ENCODE assay signal across 9 cellular contexts in genomic region chr9:114653556-114654159, GRCh38. TPM values are rescaled to one million over a fixed set of nuclear protein-coding genes. Genes with fewer than 3 reads are reported as not detected.
DNase-seq lines count a peak whose midpoint lies in the region; ATAC-seq, FAIRE-seq and TF ChIP-seq lines count a peak whose summit lies in the region.
"Had no signal": no experiment of that assay in that cellular context is flagged by ENCODE, and none has a peak within 500 bp of the region (broad histone marks: within the 10 kb centered on the region; RNA-seq: fewer than 3 reads in every experiment).

No MANE protein-coding gene starts in this region.

- BruUV-seq in HepG2 (replicated peaks; lab: Mats Ljungman, UMichigan), result no TSS peak

- FAIRE-seq in HepG2 (lab: Jason Lieb, UNC), result peak; percentile 66

- no peaks in the 10 kb centered on the region for H3K36me3 ChIP-seq in HepG2 (replicated peaks in 1 of 2; ENCODE audit: control insufficient read depth in 1 of 2, insufficient read depth in 2 of 2, low read length in 2 of 2)

- ATAC-seq in HG02943 (IDR thresholded peaks at IDR 0.05; ENCODE audit: low read depth, unreplicated experiment) (peak; percentile 71), HepG2 (peak; percentile 83), GM19328 (IDR thresholded peaks at IDR 0.05; ENCODE audit: unreplicated experiment) (no peak)
- peak; percentile 83 for ATAC-seq in activated CD4-positive, alpha-beta T cell treated with anti-CD3 and anti-CD28 coated beads for 36 hours

- peak overlapping the region; percentile 14 for H3K27ac Mint-ChIP-seq in activated CD4-positive, alpha-beta T cell treated with anti-CD3 and anti-CD28 coated beads for 36 hours
- H3K27ac Mint-ChIP-seq in chondrocyte (ENCODE audit: unreplicated experiment), result no peak overlapping the region

- TF ChIP-seq RAD21 in HepG2 (CRISPR knock-in tag; IDR thresholded peaks at IDR 0.05), result peak; percentile 79

- H3K79me2 ChIP-seq in HepG2 (ENCODE audit: insufficient read depth, low read length), result no peaks in the 10 kb centered on the region

- peaks cover 26% of the 10 kb centered on the region for H3K4me1 Mint-ChIP-seq in activated CD4-positive, alpha-beta T cell treated with anti-CD3 and anti-CD28 coated beads for 36 hours
- peaks cover 4% of the 10 kb centered on the region for H3K4me1 Mint-ChIP-seq in chondrocyte (ENCODE audit: low read depth)

- no peaks in the 10 kb centered on the region for H3K9me3 ChIP-seq in HepG2 (ENCODE audit: low read length)

- CTCF ChIA-PET in GM10248 (lab: Yijun Ruan, JAX), result interaction anchor here (0.6 to 6.5 kb wide), 85 partner anchors 10 to 434 kb away, joined by 3 to 173 read pairs (median 5); partner anchors contain the start of genes AKNA, ATP6V1G1, TEX48 and TMEM268
- CTCF ChIA-PET in activated CD4-positive, alpha-beta T cell treated with anti-CD3 and anti-CD28 coated beads for 36 hours (lab: Charles Lee), result interaction anchor here (0.6 to 5.7 kb wide), 86 partner anchors 8 to 871 kb away, joined by 3 to 148 read pairs (median 5); partner anchors contain the start of genes AKNA, ATP6V1G1, TEX48 and TNFSF15
- CTCF ChIA-PET in HepG2 (lab: Yijun Ruan, JAX; ENCODE audit: low intra/inter-chr PET ratio, low total read pairs), result interaction anchor here (1.4 to 3.5 kb wide), 4 partner anchors 115 to 248 kb away, joined by 4 to 37 read pairs (median 18); no protein-coding TSS in a partner anchor

- no peaks in the 10 kb centered on the region for H3K27me3 Mint-ChIP-seq in activated CD4-positive, alpha-beta T cell treated with anti-CD3 and anti-CD28 coated beads for 36 hours
- no peaks in the 10 kb centered on the region for H3K27me3 Mint-ChIP-seq in chondrocyte (ENCODE audit: low read depth)

- peaks cover under 1% of the 10 kb centered on the region for H3K36me3 Mint-ChIP-seq in activated CD4-positive, alpha-beta T cell treated with anti-CD3 and anti-CD28 coated beads for 36 hours (ENCODE audit: low read depth)
- H3K36me3 Mint-ChIP-seq in chondrocyte (ENCODE audit: low read depth), result no peaks in the 10 kb centered on the region

- TF ChIP-seq CTCF in GM10248 (IDR thresholded peaks at IDR 0.05; ENCODE audit: control extremely low read depth, extremely low read depth, low read depth, missing control alignments) (peak; percentile 88), chondrocyte (IDR thresholded peaks at IDR 0.05) (peak; percentile 95), HepG2 (CRISPR knock-in tag; IDR thresholded peaks at IDR 0.05) (peak; percentile 90)

- H2AFZ ChIP-seq in HepG2 (ENCODE audit: low read length), result no peak overlapping the region

- intact Hi-C loops in activated CD4-positive, alpha-beta T cell treated with anti-CD3 and anti-CD28 coated beads for 36 hours (cut with DNase I, micrococcal nuclease), result loop anchor here (1.0 to 5.0 kb wide), 9 partner anchors 36 to 546 kb away; partner anchors contain the start of gene WHRN (in 2 of the 2)
- intact Hi-C loops in HepG2 (cut with micrococcal nuclease; ENCODE audit: unreplicated experiment), result loop anchor here (1.0 to 5.0 kb wide), 5 partner anchors 115 to 248 kb away; partner anchors contain the start of gene WHRN

- H3K27me3 ChIP-seq in HepG2 (ENCODE audit: control insufficient read depth in 1 of 2, insufficient read depth in 2 of 2, low read length in 2 of 2), result peaks cover 0 to 1% of the 10 kb centered on the region in 2 experiments; a peak in 2 of 5 replicates

- no peak overlapping the region for H3K4me3 ChIP-seq in HepG2 (replicated peaks in 1 of 3; ENCODE audit: insufficient read depth in 1 of 3, low read depth in 2 of 3, low read length in 3 of 3)

- no peak for TF ChIP-seq EP300 in HepG2 (IDR thresholded peaks at IDR 0.05; ENCODE audit: low read depth in 2 of 2, low read length in 2 of 2)
- no peak for TF ChIP-seq EP300 in HepG2 (CRISPR knock-in tag; IDR thresholded peaks at IDR 0.05; ENCODE audit: borderline replicate concordance)

- no peaks in the 10 kb centered on the region for H4K20me1 ChIP-seq in HepG2 (ENCODE audit: insufficient read depth, low read length)

- H3K27ac ChIP-seq in HepG2 (ENCODE audit: extremely low read length, insufficient read depth, low read length), result no peak overlapping the region

- no peak overlapping the region for H3K9ac ChIP-seq in HepG2 (ENCODE audit: insufficient read depth, low read depth, low read length)

- no peak for TF ChIP-seq POLR2A in HepG2 (IDR thresholded peaks at IDR 0.05; ENCODE audit: insufficient read depth in 1 of 2, low read depth in 2 of 2, low read length in 2 of 2)

- H3K4me3 Mint-ChIP-seq in activated CD4-positive, alpha-beta T cell treated with anti-CD3 and anti-CD28 coated beads for 36 hours, result no peak overlapping the region
- no peak overlapping the region for H3K4me3 Mint-ChIP-seq in chondrocyte (ENCODE audit: unreplicated experiment)

- 31% methylated on average over 6 of the region's 6 CpGs for WGBS in HepG2 (ENCODE audit: low lambda C conversion rate)

- in situ Hi-C loops in HepG2 (cut with HindIII; ENCODE audit: extremely low pct_ligation_motif_present, low pct_unique_long_range_greater_than_20kb), result loop anchor here (5.0 to 10.0 kb wide), 3 partner anchors 166 to 249 kb away; no protein-coding TSS in a partner anchor

- no peaks in the 10 kb centered on the region for H3K4me1 ChIP-seq in HepG2 (ENCODE audit: insufficient read depth, low read length)

- POLR2A ChIA-PET in GM10248 (lab: Yijun Ruan, JAX), result interaction anchor here (0.9 to 1.6 kb wide), 3 partner anchors 61 to 248 kb away, joined by 3 to 11 read pairs (median 3); partner anchors contain the start of gene ATP6V1G1
- POLR2A ChIA-PET in activated CD4-positive, alpha-beta T cell treated with anti-CD3 and anti-CD28 coated beads for 36 hours (lab: Charles Lee), result interaction anchor here (0.6 to 1.1 kb wide), 5 partner anchors 41 to 248 kb away, joined by 3 to 5 read pairs (median 3); no protein-coding TSS in a partner anchor
- POLR2A ChIA-PET in HepG2 (lab: Yijun Ruan, JAX), result interaction anchor here (1.1 to 1.7 kb wide), 2 partner anchors 66 to 248 kb away, joined by 5 to 10 read pairs; partner anchors contain the start of gene ATP6V1G1

- no peaks in the 10 kb centered on the region for H3K9me3 Mint-ChIP-seq in activated CD4-positive, alpha-beta T cell treated with anti-CD3 and anti-CD28 coated beads for 36 hours (ENCODE audit: low read depth)
- no peaks in the 10 kb centered on the region for H3K9me3 Mint-ChIP-seq in chondrocyte (ENCODE audit: low read depth)

- DNase-seq in GM10248 (ENCODE audit: extremely low spot score) (peak; percentile 77), NCI-H2227 treated with DMSO at 0.1 percent for 48 hours (lab: John Stamatoyannopoulos, UW) (peak; percentile 60), chondrocyte (ENCODE audit: low spot score) (no peak), HepG2 (ENCODE audit: low spot score) (peak; percentile 71)
- peak; percentile 89 for DNase-seq in activated CD4-positive, alpha-beta T cell treated with anti-CD3 and anti-CD28 coated beads for 36 hours
- peak; percentile 51 to 76 (median 72) for DNase-seq in stimulated activated CD4-positive, alpha-beta T cell treated with anti-CD3 and anti-CD28 coated beads, TNF-alpha, amount 100 ng/mL, for 24 hours (ENCODE audit: low read depth in 3 of 3)

- H3K4me2 ChIP-seq in HepG2 (ENCODE audit: low read depth, low read length), result no peak overlapping the region

RNA-seq across cellular contexts. Expression of gene TEX53, which starts 3.9 kb away (rescaled TPM):
- total RNA-seq in activated CD4-positive, alpha-beta T cell treated with anti-CD3 and anti-CD28 coated beads for 36 hours, result not detected
- not detected in 3 replicates for total RNA-seq in chondrocyte
- total RNA-seq in HepG2 (2016; rRNA removed; fragmentation: Illumina TruSeq; extraction: Trizol), result not detected in 2 replicates
- not detected in 2 replicates for total RNA-seq in HepG2 (2016; cell fraction: cytosol; rRNA removed; fragmentation: Illumina TruSeq; extraction: Trizol; ENCODE audit: low read depth)
- not detected in 2 replicates for total RNA-seq in HepG2 (2016; cell fraction: insoluble cytoplasmic fraction; rRNA removed; fragmentation: Illumina TruSeq; extraction: Trizol)
- total RNA-seq in HepG2 (2016; cell fraction: membrane; rRNA removed; fragmentation: Illumina TruSeq; extraction: Trizol), result not detected in 2 replicates
- total RNA-seq in HepG2 (2016; cell fraction: nucleus; rRNA removed; fragmentation: Illumina TruSeq; extraction: Trizol), result not detected in 2 replicates
- polyA plus RNA-seq in HepG2 (2011; rRNA removed), result not detected in 2 replicates
- not detected in 2 replicates for polyA plus RNA-seq in HepG2 (2011; cell fraction: cytosol; rRNA removed)
- not detected in 2 replicates for polyA plus RNA-seq in HepG2 (2011; cell fraction: nucleus; rRNA removed)
- not detected in 2 replicates for polyA plus RNA-seq in HepG2 (2012)
- polyA plus RNA-seq in HepG2 (2016; cell fraction: cytosol; fragmentation: Illumina TruSeq; extraction: Trizol; ENCODE audit: low read depth), result not detected in 2 replicates
- not detected in 2 replicates for polyA plus RNA-seq in HepG2 (2016; cell fraction: insoluble cytoplasmic fraction; fragmentation: Illumina TruSeq; extraction: Trizol; ENCODE audit: low read depth)
- not detected in 2 replicates for polyA plus RNA-seq in HepG2 (2016; cell fraction: membrane; fragmentation: Illumina TruSeq; extraction: Trizol; ENCODE audit: low read depth)
- polyA plus RNA-seq in HepG2 (2016; cell fraction: nucleus; fragmentation: Illumina TruSeq; extraction: Trizol; ENCODE audit: insufficient read depth, low read depth), result not detected in 2 replicates
- not detected in 2 replicates for polyA minus RNA-seq in HepG2 (2011; rRNA and poly(A)+ RNA removed; ENCODE audit: low replicate concordance)
- not detected in 2 replicates for polyA minus RNA-seq in HepG2 (2011; cell fraction: cytosol; rRNA and poly(A)+ RNA removed)
- not detected in 2 replicates for polyA minus RNA-seq in HepG2 (2011; cell fraction: nucleus; rRNA and poly(A)+ RNA removed)
- total RNA-seq: subcutaneous adipose tissue had no signal

RNA-seq across cellular contexts. Expression of gene TEX48, which starts 28.3 kb away (rescaled TPM):
- total RNA-seq in activated CD4-positive, alpha-beta T cell treated with anti-CD3 and anti-CD28 coated beads for 36 hours, result under 1 TPM; 0.69 to 0.75 TPM
- total RNA-seq in chondrocyte (not detected in 3 replicates), HepG2 (2016; rRNA removed; fragmentation: Illumina TruSeq; extraction: Trizol) (not detected in 2 replicates)
- total RNA-seq in HepG2 (2016; cell fraction: cytosol; rRNA removed; fragmentation: Illumina TruSeq; extraction: Trizol; ENCODE audit: low read depth), result not detected in 2 replicates
- not detected in 2 replicates for total RNA-seq in HepG2 (2016; cell fraction: insoluble cytoplasmic fraction; rRNA removed; fragmentation: Illumina TruSeq; extraction: Trizol)
- total RNA-seq in HepG2 (2016; cell fraction: membrane; rRNA removed; fragmentation: Illumina TruSeq; extraction: Trizol), result not detected in 2 replicates
- not detected in 2 replicates for total RNA-seq in HepG2 (2016; cell fraction: nucleus; rRNA removed; fragmentation: Illumina TruSeq; extraction: Trizol)
- not detected in 2 replicates for polyA plus RNA-seq in HepG2 (2011; rRNA removed)
- polyA plus RNA-seq in HepG2 (2011; cell fraction: cytosol; rRNA removed), result not detected in 2 replicates
- not detected in 2 replicates for polyA plus RNA-seq in HepG2 (2011; cell fraction: nucleus; rRNA removed)
- polyA plus RNA-seq in HepG2 (2012), result not detected in 2 replicates
- polyA plus RNA-seq in HepG2 (2016; cell fraction: cytosol; fragmentation: Illumina TruSeq; extraction: Trizol; ENCODE audit: low read depth), result not detected in 2 replicates
- polyA plus RNA-seq in HepG2 (2016; cell fraction: insoluble cytoplasmic fraction; fragmentation: Illumina TruSeq; extraction: Trizol; ENCODE audit: low read depth), result not detected in 2 replicates
- not detected in 2 replicates for polyA plus RNA-seq in HepG2 (2016; cell fraction: membrane; fragmentation: Illumina TruSeq; extraction: Trizol; ENCODE audit: low read depth)
- not detected in 2 replicates for polyA plus RNA-seq in HepG2 (2016; cell fraction: nucleus; fragmentation: Illumina TruSeq; extraction: Trizol; ENCODE audit: insufficient read depth, low read depth)
- not detected in 2 replicates for polyA minus RNA-seq in HepG2 (2011; rRNA and poly(A)+ RNA removed; ENCODE audit: low replicate concordance)
- polyA minus RNA-seq in HepG2 (2011; cell fraction: cytosol; rRNA and poly(A)+ RNA removed), result not detected in 2 replicates
- not detected in 2 replicates for polyA minus RNA-seq in HepG2 (2011; cell fraction: nucleus; rRNA and poly(A)+ RNA removed)
- total RNA-seq: subcutaneous adipose tissue had no signal

RNA-seq across cellular contexts. Expression of gene TMEM268, which starts 42.6 kb away (rescaled TPM):
- 10 to 100 TPM; 23.3 to 29.4 TPM for total RNA-seq in activated CD4-positive, alpha-beta T cell treated with anti-CD3 and anti-CD28 coated beads for 36 hours
- total RNA-seq in chondrocyte (10.7 to 21.5 TPM (median 19.0 TPM) in 3 replicates), HepG2 (2016; rRNA removed; fragmentation: Illumina TruSeq; extraction: Trizol) (2.9 and 3.7 TPM in 2 replicates)
- total RNA-seq in HepG2 (2016; cell fraction: cytosol; rRNA removed; fragmentation: Illumina TruSeq; extraction: Trizol; ENCODE audit: low read depth), result 0.71 and 1.0 TPM in 2 replicates
- total RNA-seq in HepG2 (2016; cell fraction: insoluble cytoplasmic fraction; rRNA removed; fragmentation: Illumina TruSeq; extraction: Trizol), result 2.6 and 3.8 TPM in 2 replicates
- 3.2 and 3.4 TPM in 2 replicates for total RNA-seq in HepG2 (2016; cell fraction: membrane; rRNA removed; fragmentation: Illumina TruSeq; extraction: Trizol)
- total RNA-seq in HepG2 (2016; cell fraction: nucleus; rRNA removed; fragmentation: Illumina TruSeq; extraction: Trizol), result 3.6 and 4.0 TPM in 2 replicates
- polyA plus RNA-seq in HepG2 (2011; rRNA removed), result 7.8 and 9.0 TPM in 2 replicates
- polyA plus RNA-seq in HepG2 (2011; cell fraction: cytosol; rRNA removed), result 4.0 and 6.0 TPM in 2 replicates
- 4.3 and 5.1 TPM in 2 replicates for polyA plus RNA-seq in HepG2 (2011; cell fraction: nucleus; rRNA removed)
- polyA plus RNA-seq in HepG2 (2012), result 2.8 and 3.7 TPM in 2 replicates
- 0.76 and 0.84 TPM in 2 replicates for polyA plus RNA-seq in HepG2 (2016; cell fraction: cytosol; fragmentation: Illumina TruSeq; extraction: Trizol; ENCODE audit: low read depth)
- 3.6 and 4.6 TPM in 2 replicates for polyA plus RNA-seq in HepG2 (2016; cell fraction: insoluble cytoplasmic fraction; fragmentation: Illumina TruSeq; extraction: Trizol; ENCODE audit: low read depth)
- polyA plus RNA-seq in HepG2 (2016; cell fraction: membrane; fragmentation: Illumina TruSeq; extraction: Trizol; ENCODE audit: low read depth), result 3.8 and 4.7 TPM in 2 replicates
- 6.2 and 8.2 TPM in 2 replicates for polyA plus RNA-seq in HepG2 (2016; cell fraction: nucleus; fragmentation: Illumina TruSeq; extraction: Trizol; ENCODE audit: insufficient read depth, low read depth)
- polyA minus RNA-seq in HepG2 (2011; rRNA and poly(A)+ RNA removed; ENCODE audit: low replicate concordance), result 17.9 and 29.5 TPM in 2 replicates
- 4.1 and 4.8 TPM in 2 replicates for polyA minus RNA-seq in HepG2 (2011; cell fraction: cytosol; rRNA and poly(A)+ RNA removed)
- 4.6 and 8.5 TPM in 2 replicates for polyA minus RNA-seq in HepG2 (2011; cell fraction: nucleus; rRNA and poly(A)+ RNA removed)
